ENCODE assay signal across 1 cellular context in the genomic region with DNA sequence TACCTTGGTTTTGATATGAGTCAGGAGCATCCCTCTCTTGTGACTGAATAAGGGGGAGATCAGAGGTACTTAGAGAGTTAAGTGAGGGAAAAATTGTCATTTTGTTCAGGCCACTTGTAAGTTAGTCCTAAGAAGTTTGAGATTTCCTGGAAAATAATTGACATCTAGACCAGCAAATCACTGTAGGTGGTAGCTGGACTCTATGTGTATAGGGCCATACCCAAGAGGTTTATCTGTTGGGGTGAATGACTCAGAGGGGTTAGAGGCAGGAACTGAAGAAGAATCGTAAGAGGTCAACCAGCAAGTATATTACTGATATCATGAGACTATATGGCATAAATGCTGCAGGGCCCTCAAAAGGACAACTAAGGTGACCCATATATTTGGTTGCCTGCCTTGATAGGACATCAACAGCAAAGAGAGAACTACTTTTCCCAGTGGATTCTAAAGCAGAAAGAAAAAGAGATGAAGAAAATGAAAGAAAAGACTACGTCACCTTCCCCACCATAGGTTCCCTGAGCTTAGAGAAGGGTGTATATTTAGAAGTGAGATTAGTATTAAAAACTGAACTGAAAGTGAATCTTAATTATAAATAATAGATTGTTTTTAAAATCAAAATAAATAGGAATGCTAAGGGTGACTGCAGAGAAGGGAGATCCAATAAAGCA.
TF ChIP-seq lines count a peak whose summit lies in the region.

No MANE protein-coding gene starts in this region.

TF ChIP-seq in HepG2, 621 proteins besides CTCF, POLR2A, EP300 and RAD21:
- TF ChIP-seq, protein P1, sequence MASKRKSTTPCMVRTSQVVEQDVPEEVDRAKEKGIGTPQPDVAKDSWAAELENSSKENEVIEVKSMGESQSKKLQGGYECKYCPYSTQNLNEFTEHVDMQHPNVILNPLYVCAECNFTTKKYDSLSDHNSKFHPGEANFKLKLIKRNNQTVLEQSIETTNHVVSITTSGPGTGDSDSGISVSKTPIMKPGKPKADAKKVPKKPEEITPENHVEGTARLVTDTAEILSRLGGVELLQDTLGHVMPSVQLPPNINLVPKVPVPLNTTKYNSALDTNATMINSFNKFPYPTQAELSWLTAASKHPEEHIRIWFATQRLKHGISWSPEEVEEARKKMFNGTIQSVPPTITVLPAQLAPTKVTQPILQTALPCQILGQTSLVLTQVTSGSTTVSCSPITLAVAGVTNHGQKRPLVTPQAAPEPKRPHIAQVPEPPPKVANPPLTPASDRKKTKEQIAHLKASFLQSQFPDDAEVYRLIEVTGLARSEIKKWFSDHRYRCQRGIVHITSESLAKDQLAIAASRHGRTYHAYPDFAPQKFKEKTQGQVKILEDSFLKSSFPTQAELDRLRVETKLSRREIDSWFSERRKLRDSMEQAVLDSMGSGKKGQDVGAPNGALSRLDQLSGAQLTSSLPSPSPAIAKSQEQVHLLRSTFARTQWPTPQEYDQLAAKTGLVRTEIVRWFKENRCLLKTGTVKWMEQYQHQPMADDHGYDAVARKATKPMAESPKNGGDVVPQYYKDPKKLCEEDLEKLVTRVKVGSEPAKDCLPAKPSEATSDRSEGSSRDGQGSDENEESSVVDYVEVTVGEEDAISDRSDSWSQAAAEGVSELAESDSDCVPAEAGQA (IDR thresholded peaks at IDR 0.05; ENCODE audit: low read depth), result no peak
- TF ChIP-seq, protein P1 (CRISPR knock-in tag; IDR thresholded peaks at IDR 0.05; ENCODE audit: borderline replicate concordance), result no peak
- TF ChIP-seq, protein P2, sequence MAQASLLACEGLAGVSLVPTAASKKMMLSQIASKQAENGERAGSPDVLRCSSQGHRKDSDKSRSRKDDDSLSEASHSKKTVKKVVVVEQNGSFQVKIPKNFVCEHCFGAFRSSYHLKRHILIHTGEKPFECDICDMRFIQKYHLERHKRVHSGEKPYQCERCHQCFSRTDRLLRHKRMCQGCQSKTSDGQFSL (CRISPR knock-in tag; IDR thresholded peaks at IDR 0.05), result no peak
- TF ChIP-seq ZBTB3 (CRISPR knock-in tag; IDR thresholded peaks at IDR 0.05; ENCODE audit: borderline replicate concordance, low read depth), result no peak
- TF ChIP-seq RNF2 (conservative IDR thresholded peaks at IDR 0.05; ENCODE audit: low read depth), result no peak
- TF ChIP-seq, protein P3, sequence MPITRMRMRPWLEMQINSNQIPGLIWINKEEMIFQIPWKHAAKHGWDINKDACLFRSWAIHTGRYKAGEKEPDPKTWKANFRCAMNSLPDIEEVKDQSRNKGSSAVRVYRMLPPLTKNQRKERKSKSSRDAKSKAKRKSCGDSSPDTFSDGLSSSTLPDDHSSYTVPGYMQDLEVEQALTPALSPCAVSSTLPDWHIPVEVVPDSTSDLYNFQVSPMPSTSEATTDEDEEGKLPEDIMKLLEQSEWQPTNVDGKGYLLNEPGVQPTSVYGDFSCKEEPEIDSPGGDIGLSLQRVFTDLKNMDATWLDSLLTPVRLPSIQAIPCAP (CRISPR knock-in tag; IDR thresholded peaks at IDR 0.05; ENCODE audit: low read depth), result no peak
- no peak for TF ChIP-seq JUND (CRISPR knock-in tag; IDR thresholded peaks at IDR 0.05)
- TF ChIP-seq ZNF850 (CRISPR knock-in tag; conservative IDR thresholded peaks at IDR 0.05), result no peak
- TF ChIP-seq, protein P4, sequence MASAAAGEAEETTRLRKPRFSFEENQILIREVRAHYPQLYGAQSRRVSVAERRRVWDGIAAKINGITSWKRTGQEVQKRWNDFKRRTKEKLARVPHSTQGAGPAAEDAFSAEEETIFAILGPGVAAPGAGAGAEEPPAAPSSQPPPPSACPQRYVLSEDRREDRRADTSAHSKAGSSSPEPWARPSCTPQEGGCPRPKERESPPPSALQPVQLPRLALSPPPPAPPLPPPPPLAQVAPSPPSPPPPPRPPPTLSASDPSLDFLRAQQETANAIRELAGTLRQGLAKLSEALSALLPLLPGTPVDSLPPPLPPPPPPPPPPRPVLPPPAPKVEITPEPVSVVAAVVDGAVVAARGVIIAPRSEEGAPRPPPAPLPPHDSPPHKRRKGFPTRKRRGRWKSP (CRISPR knock-in tag; IDR thresholded peaks at IDR 0.05), result no peak
TF ChIP-seq in HepG2: peak in this region for 0.
